In genomic region chr6:165439928-165440554, GRCh38 we compare ENCODE assay signal across 9 cellular contexts.
DNase-seq lines count a peak whose midpoint lies in the region; FAIRE-seq and TF ChIP-seq lines count a peak whose summit lies in the region.
"Had no signal": no experiment of that assay in that cellular context is flagged by ENCODE, and none has a peak within 500 bp of the region (broad histone marks: within the 10 kb centered on the region; RNA-seq: fewer than 3 reads in every experiment).

No MANE protein-coding gene starts in this region.

- H3K4me3 ChIP-seq in endothelial cell of umbilical vein (replicated peaks in 1 of 3; ENCODE audit: insufficient read depth in 1 of 3, low read depth in 1 of 3, low read length in 3 of 3) (no peak overlapping the region), prostate gland (no peak overlapping the region)
- H3K4me3 ChIP-seq in CD4-positive, alpha-beta memory T cell (ENCODE audit: low read length in 2 of 2) = no peak overlapping the region

- DNase-seq in DMS153 treated with DMSO at 0.1 percent for 48 hours (lab: John Stamatoyannopoulos, UW; ENCODE audit: unreplicated experiment) = peak; percentile 57
- peak; percentile 21 for DNase-seq in HEK293T (ENCODE audit: extremely low spot score)
- DNase-seq in NCI-H748 (lab: John Stamatoyannopoulos, UW; ENCODE audit: unreplicated experiment) = peak; percentile 60
- DNase-seq in endothelial cell of umbilical vein (ENCODE audit: low read depth, low spot score) = peak; percentile 75
- no peak for DNase-seq in prostate gland (ENCODE audit: low spot score)
- DNase-seq in activated T-cell treated with anti-CD3 and anti-CD28 coated beads, Interleukin-2, amount 50 U/mL, for 1 hour = no peak
- no peak for DNase-seq in OCI-M2 (lab: John Stamatoyannopoulos, UW; ENCODE audit: unreplicated experiment)
- DNase-seq in CD4-positive, alpha-beta memory T cell = no peak

- no peak overlapping the region for H2AFZ ChIP-seq in endothelial cell of umbilical vein (ENCODE audit: low read depth, low read length)

- H3K36me3 ChIP-seq in endothelial cell of umbilical vein (ENCODE audit: control insufficient read depth in 2 of 2, extremely low read depth in 1 of 2, insufficient read depth in 2 of 2, low read length in 2 of 2) = no peaks in the 10 kb centered on the region
- no peaks in the 10 kb centered on the region for H3K36me3 ChIP-seq in prostate gland
- no peaks in the 10 kb centered on the region for H3K36me3 ChIP-seq in CD4-positive, alpha-beta memory T cell (ENCODE audit: insufficient read depth, low read length)

- dilution Hi-C loops in endothelial cell of umbilical vein (cut with MboI; ENCODE audit: extremely low pct_ligation_motif_present, low sequenced_read_pairs) = no loop called here

- no peaks in the 10 kb centered on the region for H3K4me1 Mint-ChIP-seq in CD4-positive, alpha-beta memory T cell
- H3K4me1 Mint-ChIP-seq: IgD-negative memory B cell had no signal

- intact Hi-C loops in endothelial cell of umbilical vein (cut with micrococcal nuclease) = loop anchor here (1.0 to 10.0 kb wide), 7 partner anchors 133 to 665 kb away; partner anchors contain the start of gene PDE10A
- intact Hi-C loops in prostate gland (cut with DNase I) = no loop called here
- intact Hi-C loops in CD4-positive, alpha-beta memory T cell (cut with micrococcal nuclease) = no loop called here

- H4K20me1 ChIP-seq in endothelial cell of umbilical vein (replicated peaks; ENCODE audit: control insufficient read depth, extremely low read depth, insufficient read depth, low read length) = no peaks in the 10 kb centered on the region

- H3K4me2 ChIP-seq in endothelial cell of umbilical vein (ENCODE audit: insufficient read depth, low read length) = no peak overlapping the region

- no peaks in the 10 kb centered on the region for H3K27me3 Mint-ChIP-seq in CD4-positive, alpha-beta memory T cell
- H3K27me3 Mint-ChIP-seq: IgD-negative memory B cell had no signal

- POLR2A ChIA-PET in HEK293T (lab: Yijun Ruan, JAX) (interaction anchor here (1.0 kb wide), 1 partner anchor 410 kb away, joined by 3 read pairs; no protein-coding TSS in a partner anchor), endothelial cell of umbilical vein (lab: Charles Lee) (no interaction called here)
- POLR2A ChIA-PET in CD4-positive, alpha-beta memory T cell (lab: Charles Lee; ENCODE audit: partially characterized antibody) = no interaction called here

- 42% methylated on average over 4 of the region's 4 CpGs for WGBS in prostate gland

- CTCF ChIA-PET in HEK293T (lab: Yijun Ruan, JAX) (interaction anchor here (0.7 to 2.4 kb wide), 10 partner anchors 9 to 666 kb away, joined by 3 to 14 read pairs (median 4); no protein-coding TSS in a partner anchor), endothelial cell of umbilical vein (lab: Charles Lee) (interaction anchor here (0.6 to 4.3 kb wide), 79 partner anchors 9 to 666 kb away, joined by 3 to 164 read pairs (median 5); partner anchors contain the start of gene PDE10A)
- CTCF ChIA-PET in CD4-positive, alpha-beta memory T cell (lab: Charles Lee; ENCODE audit: partially characterized antibody) = interaction anchor here (1.3 kb wide), 1 partner anchor 17 kb away, joined by 4 read pairs; no protein-coding TSS in a partner anchor

- H3K79me2 ChIP-seq in endothelial cell of umbilical vein (ENCODE audit: control insufficient read depth, insufficient read depth, low read length) = no peaks in the 10 kb centered on the region

- H3K36me3 Mint-ChIP-seq in CD4-positive, alpha-beta memory T cell = no peaks in the 10 kb centered on the region

- no peak overlapping the region for H3K27ac ChIP-seq in endothelial cell of umbilical vein (ENCODE audit: insufficient read depth, low read depth, low read length)
- no peak overlapping the region for H3K27ac ChIP-seq in prostate gland
- H3K27ac ChIP-seq in CD4-positive, alpha-beta memory T cell (ENCODE audit: low read depth, low read length) = no peak overlapping the region

- no peak overlapping the region for H3K9ac ChIP-seq in endothelial cell of umbilical vein (replicated peaks; ENCODE audit: extremely low read depth, insufficient read depth, low read length)

- no peak overlapping the region for H3K27ac Mint-ChIP-seq in CD4-positive, alpha-beta memory T cell
- H3K27ac Mint-ChIP-seq: IgD-negative memory B cell had no signal

- H3K4me1 ChIP-seq in endothelial cell of umbilical vein (ENCODE audit: control insufficient read depth, extremely low read depth, insufficient read depth, low read length) (no peaks in the 10 kb centered on the region), prostate gland (replicated peaks) (no peaks in the 10 kb centered on the region)
- H3K4me1 ChIP-seq in CD4-positive, alpha-beta memory T cell (ENCODE audit: insufficient read depth, low read length) = no peaks in the 10 kb centered on the region

- peaks cover 0 to 6% (median under 1%) of the 10 kb centered on the region in 8 donors for H3K9me3 Mint-ChIP-seq in CD4-positive, alpha-beta memory T cell

- H3K9me3 ChIP-seq in endothelial cell of umbilical vein (replicated peaks; ENCODE audit: control insufficient read depth, insufficient read depth, low read length) = no peaks in the 10 kb centered on the region
- no peaks in the 10 kb centered on the region for H3K9me3 ChIP-seq in prostate gland
- no peaks in the 10 kb centered on the region for H3K9me3 ChIP-seq in CD4-positive, alpha-beta memory T cell (ENCODE audit: control insufficient read depth in 1 of 2, low read length in 2 of 2)

- BruUV-seq in endothelial cell of umbilical vein (replicated peaks; lab: Mats Ljungman, UMichigan) = no TSS peak

- H3K4me3 Mint-ChIP-seq in CD4-positive, alpha-beta memory T cell = no peak overlapping the region
- H3K4me3 Mint-ChIP-seq: IgD-negative memory B cell had no signal

- no peaks in the 10 kb centered on the region for H3K9me1 ChIP-seq in endothelial cell of umbilical vein (replicated peaks; ENCODE audit: control insufficient read depth, extremely low read depth, insufficient read depth, low read length)

- no peaks in the 10 kb centered on the region for H3K27me3 ChIP-seq in endothelial cell of umbilical vein (ENCODE audit: control insufficient read depth in 2 of 2, insufficient read depth in 2 of 2, low read length in 2 of 2)
- H3K27me3 ChIP-seq in prostate gland (replicated peaks; ENCODE audit: insufficient read depth) = no peaks in the 10 kb centered on the region
- H3K27me3 ChIP-seq in CD4-positive, alpha-beta memory T cell (ENCODE audit: insufficient read depth, low read length) = no peaks in the 10 kb centered on the region

- peak; percentile 70 for FAIRE-seq in endothelial cell of umbilical vein (lab: Jason Lieb, UNC)

- TF ChIP-seq POLR2A in endothelial cell of umbilical vein (IDR thresholded peaks at IDR 0.05; ENCODE audit: low read depth, low read length) (no peak), prostate gland (IDR thresholded peaks at IDR 0.05) (no peak)

- TF ChIP-seq CTCF in endothelial cell of umbilical vein (IDR thresholded peaks at IDR 0.05; ENCODE audit: extremely low read depth in 1 of 2, insufficient read depth in 1 of 2, low read depth in 1 of 2, low read length in 2 of 2) = peak; percentile 35 to 38
- peak; percentile 11 to 70 (median 65) for TF ChIP-seq CTCF in prostate gland (IDR thresholded peaks at IDR 0.05)

TF ChIP-seq in HEK293T, 16 proteins besides CTCF, POLR2A, EP300 and RAD21:
- TF ChIP-seq L3MBTL2 (conservative IDR thresholded peaks at IDR 0.05) (no peak), ZNF384 (IDR thresholded peaks at IDR 0.05) (peak; percentile 49; the same call in 1 of the 2 replicates), PKNOX1 (IDR thresholded peaks at IDR 0.05) (no peak), FOXA1 (IDR thresholded peaks at IDR 0.05) (no peak), HDGF (IDR thresholded peaks at IDR 0.05; ENCODE audit: borderline replicate concordance) (no peak), SP1 (IDR thresholded peaks at IDR 0.05) (no peak)

TF ChIP-seq in endothelial cell of umbilical vein, 7 proteins besides CTCF, POLR2A, EP300 and RAD21:
- TF ChIP-seq POLR2AphosphoS5 (IDR thresholded peaks at IDR 0.05; ENCODE audit: insufficient read depth, low read depth, low read length) = no peak
- TF ChIP-seq FOS (IDR thresholded peaks at IDR 0.05; ENCODE audit: borderline replicate concordance, insufficient read depth, low read length) = no peak
- no peak for TF ChIP-seq EZH2 (IDR thresholded peaks at IDR 0.05; ENCODE audit: borderline replicate concordance, low read depth, low read length, severe bottlenecking)
- no peak for TF ChIP-seq GATA2 (IDR thresholded peaks at IDR 0.05; ENCODE audit: insufficient read depth, insufficient read length, low read depth, low read length)
- TF ChIP-seq MYC (IDR thresholded peaks at IDR 0.05; ENCODE audit: low read depth, low read length) = no peak
- no peak for TF ChIP-seq MAX (IDR thresholded peaks at IDR 0.05; ENCODE audit: insufficient read depth, insufficient read length)
- TF ChIP-seq JUN (IDR thresholded peaks at IDR 0.05; ENCODE audit: borderline replicate concordance, insufficient read depth, insufficient read length, low read depth) = no peak

Comparison
In these comparisons a context has a peak if more than half of its experiments do, and no peak if none do; other contexts are left out.
1. DNase-seq: peak in DMS153 treated with DMSO at 0.1 percent for 48 hours (single experiment), HEK293T (single experiment), NCI-H748 (single experiment) and endothelial cell of umbilical vein (single experiment); none in prostate gland (single experiment), activated T-cell treated with anti-CD3 and anti-CD28 coated beads, Interleukin-2, amount 50 U/mL, for 1 hour (single experiment), OCI-M2 (single experiment) and CD4-positive, alpha-beta memory T cell (0 of 5).